8 cellular contexts compared by ENCODE assay signal in genomic region chr12:121793501-121793835, GRCh38. TPM values are rescaled to one million over a fixed set of nuclear protein-coding genes. Genes with fewer than 3 reads are reported as not detected.
DNase-seq lines count a peak whose midpoint lies in the region; ATAC-seq and TF ChIP-seq lines count a peak whose summit lies in the region.

Gene RHOF, minus strand, starts transcription at chr12:121793688. Its CDS starts 55 bp downstream, at chr12:121793633.

- no peaks in the 10 kb centered on the region for H3K27me3 Mint-ChIP-seq in dendritic cell treated with granulocyte-macrophage colony-stimulating factor and Interleukin-4, amounts not matched to agents 40 ng/mL and 50 ng/mL, for 4 days

- H3K36me3 ChIP-seq in lower lobe of right lung (peaks cover 27% of the 10 kb centered on the region), thyroid gland (no peaks in the 10 kb centered on the region)

- TF ChIP-seq CTCF in lower lobe of right lung (IDR thresholded peaks at IDR 0.05) (no peak), thyroid gland (IDR thresholded peaks at IDR 0.05) (no peak)

- 0% methylated on average over 8 of the region's 31 CpGs; no CpG with 5 or more reads in 1 of the 2 donors for WGBS in thyroid gland, 2 donors

- intact Hi-C loops in dendritic cell treated with granulocyte-macrophage colony-stimulating factor and Interleukin-4, amounts not matched to agents 40 ng/mL and 50 ng/mL, for 4 days (cut with micrococcal nuclease): loop anchor here (5.0 kb wide), 1 partner anchor 96 kb away; no protein-coding TSS in a partner anchor
- intact Hi-C loops in lower lobe of right lung (cut with DNase I): no loop called here
- intact Hi-C loops in thyroid gland (cut with DNase I): loop anchor here (5.0 kb wide), 1 partner anchor 96 kb away; no protein-coding TSS in a partner anchor

- ATAC-seq in HG03097 (IDR thresholded peaks at IDR 0.05; ENCODE audit: low FRiP score, unreplicated experiment) (peak; percentile 8), lower lobe of right lung (peak; percentile 66 to 68)

- peak within 1 kb of the TSS; percentile 78 for H3K4me3 Mint-ChIP-seq in dendritic cell treated with granulocyte-macrophage colony-stimulating factor and Interleukin-4, amounts not matched to agents 40 ng/mL and 50 ng/mL, for 4 days

- H3K27ac Mint-ChIP-seq in dendritic cell treated with granulocyte-macrophage colony-stimulating factor and Interleukin-4, amounts not matched to agents 40 ng/mL and 50 ng/mL, for 4 days: peak within 1 kb of the TSS; percentile 89

- no peaks in the 10 kb centered on the region for H3K9me3 ChIP-seq in lower lobe of right lung
- no peaks in the 10 kb centered on the region for H3K9me3 ChIP-seq in thyroid gland

- peaks cover 84% of the 10 kb centered on the region for H3K4me1 Mint-ChIP-seq in dendritic cell treated with granulocyte-macrophage colony-stimulating factor and Interleukin-4, amounts not matched to agents 40 ng/mL and 50 ng/mL, for 4 days (ENCODE audit: low read depth)

- H3K36me3 Mint-ChIP-seq in dendritic cell treated with granulocyte-macrophage colony-stimulating factor and Interleukin-4, amounts not matched to agents 40 ng/mL and 50 ng/mL, for 4 days (ENCODE audit: low read depth): peaks cover 49% of the 10 kb centered on the region

- H3K27me3 ChIP-seq in lower lobe of right lung (ENCODE audit: low read depth) (no peaks in the 10 kb centered on the region), thyroid gland (no peaks in the 10 kb centered on the region)

- peak; percentile 61 to 70 for DNase-seq in stimulated activated CD4-positive, alpha-beta T cell treated with anti-CD3 and anti-CD28 coated beads, Interleukin-1b, Interleukin-23, amount 100 ng/mL, for 4 hours (ENCODE audit: low read depth in 2 of 2)
- no peak for DNase-seq in stimulated activated CD4-positive, alpha-beta T cell treated with anti-CD3 and anti-CD28 coated beads, Interleukin-15, amount 100 ng/mL, for 24 hours
- DNase-seq in SW480 (ENCODE audit: low spot score): peak; percentile 36
- peak; percentile 80 for DNase-seq in lower lobe of right lung
- peak; percentile 53 to 57 for DNase-seq in thyroid gland
- DNase-seq in NCI-H1105 treated with DMSO at 0.1 percent for 48 hours (lab: John Stamatoyannopoulos, UW): no peak

- no peaks in the 10 kb centered on the region for H3K9me3 Mint-ChIP-seq in dendritic cell treated with granulocyte-macrophage colony-stimulating factor and Interleukin-4, amounts not matched to agents 40 ng/mL and 50 ng/mL, for 4 days

- peak within 1 kb of the TSS; percentile 85 for H3K27ac ChIP-seq in lower lobe of right lung
- H3K27ac ChIP-seq in thyroid gland: peak within 1 kb of the TSS; percentile 97 to 100 (median 100)

- TF ChIP-seq POLR2A in thyroid gland (IDR thresholded peaks at IDR 0.05): peak in 1 of 2 donors; percentile 70

- H3K4me1 ChIP-seq in lower lobe of right lung: peaks cover 96% of the 10 kb centered on the region
- peaks cover 57 to 73% of the 10 kb centered on the region in 2 donors for H3K4me1 ChIP-seq in thyroid gland

- H3K4me3 ChIP-seq in lower lobe of right lung: peak within 1 kb of the TSS; percentile 68
- peak within 1 kb of the TSS; percentile 3 to 33 (median 32) for H3K4me3 ChIP-seq in thyroid gland (replicated peaks in 1 of 3)

RNA-seq across cellular contexts. Expression of gene RHOF, which starts in this region (rescaled TPM):
- total RNA-seq in lower lobe of right lung: 28.7 TPM
- 100 to 1,000 TPM in 1 of 4 donors, 10 to 100 TPM in 3; 22.8 to 105 (median 69.9) TPM for total RNA-seq in thyroid gland

Comparison
In these comparisons a context has a peak if more than half of its experiments do, and no peak if none do; other contexts are left out.
1. DNase-seq: peak in stimulated activated CD4-positive, alpha-beta T cell treated with anti-CD3 and anti-CD28 coated beads, Interleukin-1b, Interleukin-23, amount 100 ng/mL, for 4 hours (2 of 2), SW480 (single experiment), lower lobe of right lung (single experiment) and thyroid gland (2 of 2); none in stimulated activated CD4-positive, alpha-beta T cell treated with anti-CD3 and anti-CD28 coated beads, Interleukin-15, amount 100 ng/mL, for 24 hours (single experiment) and NCI-H1105 treated with DMSO at 0.1 percent for 48 hours (single experiment).